Comparison of ENCODE assay signal across 17 cellular contexts in genomic region chr2:213237787-213238186, GRCh38. TPM values are rescaled to one million over a fixed set of nuclear protein-coding genes. Genes with fewer than 3 reads are reported as not detected.
DNase-seq lines count a peak whose midpoint lies in the region; ATAC-seq and TF ChIP-seq lines count a peak whose summit lies in the region.
"Had no signal": no experiment of that assay in that cellular context is flagged by ENCODE, and none has a peak within 500 bp of the region (broad histone marks: within the 10 kb centered on the region; RNA-seq: fewer than 3 reads in every experiment).

No MANE protein-coding gene starts in this region.

- H3K9ac ChIP-seq in SU-DHL-6 (ENCODE audit: low read length), result peak overlapping the region; percentile 69
- H3K9ac ChIP-seq in neural progenitor cell, result no peak overlapping the region

- no peak for DNase-seq in stimulated activated naive CD8-positive, alpha-beta T cell treated with anti-CD3 and anti-CD28 coated beads, Interleukin-15, Interleukin-2, amounts not matched to agents 100 U/mL and 50 U/mL, for 24 hours
- DNase-seq in fibroblast of peridontal ligament (ENCODE audit: extremely low read depth), result peak; percentile 17
- DNase-seq in GM13977 (ENCODE audit: low spot score), result no peak
- DNase-seq in NCI-H2081 (lab: John Stamatoyannopoulos, UW), result no peak
- no peak for DNase-seq in esophagus muscularis mucosa (ENCODE audit: extremely low spot score)
- no peak for DNase-seq in neural progenitor cell (ENCODE audit: low spot score)
- DNase-seq: activated CD8-positive, alpha-beta memory T cell treated with anti-CD3 and anti-CD28 coated beads for 24 hours; cortex of kidney; NCI-H1417 treated with DMSO at 0.1 percent for 48 hours; NCI-H510A; nucleus accumbens had no signal

- no peaks in the 10 kb centered on the region for H3K9me3 Mint-ChIP-seq in stimulated activated naive CD8-positive, alpha-beta T cell treated with anti-CD3 and anti-CD28 coated beads, Interleukin-15, Interleukin-2, amounts not matched to agents 100 ng/mL and 50 ng/mL, for 24 hours
- H3K9me3 Mint-ChIP-seq in neural progenitor cell, result no peaks in the 10 kb centered on the region
- H3K9me3 Mint-ChIP-seq: activated naive CD4-positive, alpha-beta T cell treated with anti-CD3 and anti-CD28 coated beads, Interleukin-2, amount 50 U/mL, for 24 hours had no signal

- no peak for TF ChIP-seq POLR2A in esophagus muscularis mucosa (IDR thresholded peaks at IDR 0.05; ENCODE audit: low read depth)

- H3K4me1 Mint-ChIP-seq in stimulated activated naive CD8-positive, alpha-beta T cell treated with anti-CD3 and anti-CD28 coated beads, Interleukin-15, Interleukin-2, amounts not matched to agents 100 ng/mL and 50 ng/mL, for 24 hours (ENCODE audit: low read depth), result peaks cover 57% of the 10 kb centered on the region
- H3K4me1 Mint-ChIP-seq in neural progenitor cell, result peaks cover 51% of the 10 kb centered on the region

- H3K9me3 ChIP-seq in SU-DHL-6 (ENCODE audit: insufficient read depth, low read length) (no peaks in the 10 kb centered on the region), esophagus muscularis mucosa (no peaks in the 10 kb centered on the region), neural progenitor cell (ENCODE audit: low read depth) (no peaks in the 10 kb centered on the region)
- H3K9me3 ChIP-seq: thoracic aorta had no signal

- H4K20me1 ChIP-seq in SU-DHL-6 (ENCODE audit: low read depth, low read length) (no peaks in the 10 kb centered on the region), neural progenitor cell (ENCODE audit: low read depth) (no peaks in the 10 kb centered on the region)

- H3K36me3 ChIP-seq in SU-DHL-6 (ENCODE audit: low read length) (no peaks in the 10 kb centered on the region), esophagus muscularis mucosa (no peaks in the 10 kb centered on the region), neural progenitor cell (no peaks in the 10 kb centered on the region)
- H3K36me3 ChIP-seq: thoracic aorta had no signal

- no peak overlapping the region for H3K27ac Mint-ChIP-seq in stimulated activated naive CD8-positive, alpha-beta T cell treated with anti-CD3 and anti-CD28 coated beads, Interleukin-15, Interleukin-2, amounts not matched to agents 100 ng/mL and 50 ng/mL, for 24 hours
- no peak overlapping the region for H3K27ac Mint-ChIP-seq in neural progenitor cell
- H3K27ac Mint-ChIP-seq: activated naive CD4-positive, alpha-beta T cell treated with anti-CD3 and anti-CD28 coated beads, Interleukin-2, amount 50 U/mL, for 24 hours; IgD-negative memory B cell had no signal

- H3F3A ChIP-seq in SU-DHL-6 (ENCODE audit: insufficient read depth) (peaks cover 92% of the 10 kb centered on the region), neural progenitor cell (ENCODE audit: low read depth) (peaks cover 30% of the 10 kb centered on the region)

- peaks cover 0 to 15% (median 3%) of the 10 kb centered on the region in 4 donors for H3K4me1 ChIP-seq in esophagus muscularis mucosa
- peaks cover 57% of the 10 kb centered on the region for H3K4me1 ChIP-seq in neural progenitor cell

- no peak overlapping the region for H2AFZ ChIP-seq in SU-DHL-6 (ENCODE audit: low read depth, low read length, severe bottlenecking)
- no peak overlapping the region for H2AFZ ChIP-seq in neural progenitor cell (replicated peaks)

- intact Hi-C loops in esophagus muscularis mucosa (cut with DNase I), result no loop called here

- peak overlapping the region; percentile 34 for H3K4me3 Mint-ChIP-seq in stimulated activated naive CD8-positive, alpha-beta T cell treated with anti-CD3 and anti-CD28 coated beads, Interleukin-15, Interleukin-2, amounts not matched to agents 100 ng/mL and 50 ng/mL, for 24 hours
- H3K4me3 Mint-ChIP-seq in neural progenitor cell, result no peak overlapping the region
- H3K4me3 Mint-ChIP-seq: activated naive CD4-positive, alpha-beta T cell treated with anti-CD3 and anti-CD28 coated beads, Interleukin-2, amount 50 U/mL, for 24 hours; IgD-negative memory B cell had no signal

- H3K27me3 ChIP-seq in SU-DHL-6 (ENCODE audit: low read length) (no peaks in the 10 kb centered on the region), esophagus muscularis mucosa (peaks cover 0 to 9% (median 0%) of the 10 kb centered on the region in 4 donors), neural progenitor cell (no peaks in the 10 kb centered on the region)

- H3K4me3 ChIP-seq in SU-DHL-6 (ENCODE audit: insufficient read depth, low read length, poor library complexity, severe bottlenecking), result peak overlapping the region; percentile 51
- no peak overlapping the region for H3K4me3 ChIP-seq in esophagus muscularis mucosa
- no peak overlapping the region for H3K4me3 ChIP-seq in neural progenitor cell
- H3K4me3 ChIP-seq: thoracic aorta had no signal

- H3K4me2 ChIP-seq in SU-DHL-6 (ENCODE audit: low read depth, low read length, poor library complexity, severe bottlenecking) (peak overlapping the region; percentile 99), neural progenitor cell (no peak overlapping the region)

- H3K27ac ChIP-seq in SU-DHL-6 (ENCODE audit: low read depth, low read length) (peak overlapping the region; percentile 99), esophagus muscularis mucosa (replicated peaks in 1 of 4) (no peak overlapping the region), neural progenitor cell (no peak overlapping the region)
- H3K27ac ChIP-seq: RWPE1 had no signal

- TF ChIP-seq CTCF in SU-DHL-6 (IDR thresholded peaks at IDR 0.05; ENCODE audit: insufficient read depth, low read length, poor library complexity, severe bottlenecking) (no peak), GM13977 (IDR thresholded peaks at IDR 0.05; ENCODE audit: extremely low read depth, insufficient read depth, missing control alignments) (no peak), esophagus muscularis mucosa (IDR thresholded peaks at IDR 0.05) (no peak), neural progenitor cell (IDR thresholded peaks at IDR 0.05) (no peak)

- no peak for ATAC-seq in stimulated activated naive CD8-positive, alpha-beta T cell treated with anti-CD3 and anti-CD28 coated beads, Interleukin-15, Interleukin-2, amounts not matched to agents 100 U/mL and 50 U/mL, for 24 hours

- in situ Hi-C loops in GM13977 (cut with MboI; ENCODE audit: low pct_unique_long_range_greater_than_20kb, low sequenced_read_pairs, unreplicated experiment), result no loop called here

- H3K9me2 ChIP-seq in SU-DHL-6 (replicated peaks; ENCODE audit: insufficient read depth, low read length), result no peaks in the 10 kb centered on the region

- no peak for TF ChIP-seq EP300 in esophagus muscularis mucosa (IDR thresholded peaks at IDR 0.05)

- 76% methylated on average over 2 of the region's 2 CpGs for WGBS in esophagus muscularis mucosa

- no peaks in the 10 kb centered on the region for H3K36me3 Mint-ChIP-seq in stimulated activated naive CD8-positive, alpha-beta T cell treated with anti-CD3 and anti-CD28 coated beads, Interleukin-15, Interleukin-2, amounts not matched to agents 100 ng/mL and 50 ng/mL, for 24 hours (ENCODE audit: low read depth)
- H3K36me3 Mint-ChIP-seq in neural progenitor cell, result no peaks in the 10 kb centered on the region
- H3K36me3 Mint-ChIP-seq: activated naive CD4-positive, alpha-beta T cell treated with anti-CD3 and anti-CD28 coated beads, Interleukin-2, amount 50 U/mL, for 24 hours; IgD-negative memory B cell had no signal

- H3K79me2 ChIP-seq in SU-DHL-6 (ENCODE audit: insufficient read depth, low read length) (peaks cover 21% of the 10 kb centered on the region), neural progenitor cell (ENCODE audit: low read depth) (no peaks in the 10 kb centered on the region)

- peaks cover 18% of the 10 kb centered on the region for H3K27me3 Mint-ChIP-seq in stimulated activated naive CD8-positive, alpha-beta T cell treated with anti-CD3 and anti-CD28 coated beads, Interleukin-15, Interleukin-2, amounts not matched to agents 100 ng/mL and 50 ng/mL, for 24 hours
- no peaks in the 10 kb centered on the region for H3K27me3 Mint-ChIP-seq in neural progenitor cell (ENCODE audit: insufficient read depth, low read depth)

RNA-seq across cellular contexts. Expression of gene SPAG16, which starts 46.5 kb away (rescaled TPM):
- total RNA-seq in esophagus muscularis mucosa (10 to 100 TPM; 26.8 to 36.1 (median 31.0) TPM), neural progenitor cell (ENCODE audit: low replicate concordance) (48.5 and 70.3 TPM in 2 replicates)
